ENCODE assay signal across 24 cellular contexts in genomic region chr22:25900390-25900789, GRCh38.
"Had no signal": no experiment of that assay in that cellular context is flagged by ENCODE, and none has a peak within 500 bp of the region (broad histone marks: within the 10 kb centered on the region; RNA-seq: fewer than 3 reads in every experiment).

No MANE protein-coding gene starts in this region.

- H3K9me3 ChIP-seq: left lung, right atrium auricular region, right lobe of liver, testis, thyroid gland, transverse colon, upper lobe of left lung, vagina had no signal

- H3K4me1 Mint-ChIP-seq: mesothelial cell of epicardium; naive thymus-derived CD4-positive, alpha-beta T cell; stimulated activated memory B cell treated with anti-CD40 and anti-IgM and Interleukin-4, amounts not matched to agents 10 μg/mL and 1 μg/mL and 100 μg/mL, for 72 hours had no signal

- H3K36me3 ChIP-seq: left lung, right lobe of liver, stomach, thyroid gland, transverse colon, upper lobe of left lung, vagina had no signal

- H3K4me3 Mint-ChIP-seq: mesothelial cell of epicardium; naive thymus-derived CD4-positive, alpha-beta T cell; natural killer cell treated with Interleukin-12 subunit alpha and Interleukin-12 subunit beta and Interleukin-15 and Interleukin-18, amount 100 ng/mL, for 72 hours; stimulated activated memory B cell treated with anti-CD40 and anti-IgM and Interleukin-4, amounts not matched to agents 10 μg/mL and 1 μg/mL and 100 μg/mL, for 72 hours had no signal

- H3K27me3 ChIP-seq: right atrium auricular region, right lobe of liver, testis, thyroid gland, upper lobe of left lung, vagina had no signal

- H3K9me3 Mint-ChIP-seq: natural killer cell treated with Interleukin-12 subunit alpha and Interleukin-12 subunit beta and Interleukin-15 and Interleukin-18, amount 100 ng/mL, for 72 hours; stimulated activated memory B cell treated with anti-CD40 and anti-IgM and Interleukin-4, amounts not matched to agents 10 μg/mL and 1 μg/mL and 100 μg/mL, for 72 hours had no signal

- H3K4me1 ChIP-seq: left lung, parathyroid adenoma, right atrium auricular region, right lobe of liver, stomach, testis, thyroid gland, transverse colon, upper lobe of left lung, vagina had no signal

- H3K4me3 ChIP-seq: hepatocyte, left lung, lung, right atrium auricular region, right lobe of liver, smooth muscle cell, stomach, testis, thyroid gland, transverse colon, upper lobe of left lung, vagina had no signal

- H3K27ac Mint-ChIP-seq: mesothelial cell of epicardium; naive thymus-derived CD4-positive, alpha-beta T cell; natural killer cell treated with Interleukin-12 subunit alpha and Interleukin-12 subunit beta and Interleukin-15 and Interleukin-18, amount 100 ng/mL, for 72 hours; stimulated activated memory B cell treated with anti-CD40 and anti-IgM and Interleukin-4, amounts not matched to agents 10 μg/mL and 1 μg/mL and 100 μg/mL, for 72 hours had no signal

- DNase-seq: kidney glomerular epithelial cell; left colon; left lung; naive thymus-derived CD4-positive, alpha-beta T cell; right lobe of liver; stimulated activated CD4-positive, alpha-beta T cell treated with anti-CD3 and anti-CD28 coated beads, Interleukin-1b, Interleukin-23, amount 100 ng/mL, for 48 hours; stimulated activated CD4-positive, alpha-beta T cell treated with anti-CD3 and anti-CD28 coated beads, Interleukin-2, amount 100 ng/mL, for 48 hours; stimulated activated CD4-positive, alpha-beta T cell treated with anti-CD3 and anti-CD28 coated beads, Interleukin-4, amount 100 ng/mL, for 4 hours; stimulated activated CD8-positive, alpha-beta memory T cell treated with anti-CD3 and anti-CD28 coated beads, Interleukin-4, amount 100 ng/mL, for 48 hours; stimulated activated naive CD4-positive, alpha-beta T cell treated with Interleukin-2 at 50 U/mL for 16 hours; stomach; thyroid gland; transverse colon; upper lobe of left lung had no signal

- ATAC-seq: left colon; left lung; naive thymus-derived CD4-positive, alpha-beta T cell; natural killer cell treated with Interleukin-12 subunit alpha and Interleukin-12 subunit beta and Interleukin-15 and Interleukin-18, amount 100 ng/mL, for 72 hours; right lobe of liver; stimulated activated memory B cell treated with anti-CD40 and anti-IgM and Interleukin-4, amounts not matched to agents 10 μg/mL and 1 μg/mL and 100 μg/mL, for 72 hours had no signal

- H3K36me3 Mint-ChIP-seq: mesothelial cell of epicardium; natural killer cell treated with Interleukin-12 subunit alpha and Interleukin-12 subunit beta and Interleukin-15 and Interleukin-18, amount 100 ng/mL, for 72 hours; stimulated activated memory B cell treated with anti-CD40 and anti-IgM and Interleukin-4, amounts not matched to agents 10 μg/mL and 1 μg/mL and 100 μg/mL, for 72 hours had no signal

- H3K27ac ChIP-seq: hepatocyte, left lung, parathyroid adenoma, right atrium auricular region, right lobe of liver, stomach, testis, thyroid gland, transverse colon, upper lobe of left lung, vagina had no signal
